In the genomic region with DNA sequence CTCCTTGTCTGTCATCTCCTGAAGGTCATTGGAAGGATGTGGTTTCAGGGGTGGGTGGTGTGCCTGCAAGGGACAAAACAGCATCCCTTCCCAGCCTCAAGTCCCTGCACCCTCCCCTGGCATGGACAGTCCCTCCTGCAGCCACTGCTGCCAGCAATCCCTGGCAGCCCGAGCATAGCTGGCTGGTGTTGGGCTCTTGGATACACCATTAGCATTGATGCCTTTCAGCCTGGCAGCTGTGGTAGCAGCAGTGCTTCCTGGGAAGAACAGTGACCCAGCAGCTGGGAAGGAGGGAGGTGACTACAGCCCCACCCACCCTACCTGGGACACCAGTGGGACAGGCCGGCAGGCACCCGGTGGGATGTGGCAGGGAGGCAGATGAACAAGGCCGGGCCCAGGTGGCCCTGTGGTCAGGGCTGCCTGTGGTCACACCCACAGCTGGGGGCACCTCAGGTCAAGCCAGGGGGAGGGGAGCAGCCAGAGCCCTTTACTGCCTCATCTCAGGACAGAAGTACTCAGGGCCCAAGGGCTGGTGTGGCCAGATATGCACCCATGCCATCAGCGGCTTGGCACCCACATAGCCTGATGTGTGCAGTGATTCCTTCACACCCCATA, we compare ENCODE assay signal across 1 cellular context.
TF ChIP-seq lines count a peak whose summit lies in the region.

No MANE protein-coding gene starts in this region.

TF ChIP-seq in H1, 55 proteins besides CTCF, POLR2A, EP300 and RAD21:
- TF ChIP-seq NANOG (IDR thresholded peaks at IDR 0.05; ENCODE audit: insufficient read depth, low read depth, low read length, poor library complexity, severe bottlenecking) (no peak), SIN3A (conservative IDR thresholded peaks at IDR 0.05 in 1 of 2, IDR thresholded peaks at IDR 0.05 in 1 of 2; ENCODE audit: low read depth in 1 of 2, low read length in 2 of 2) (no peak)
